In the genomic region with DNA sequence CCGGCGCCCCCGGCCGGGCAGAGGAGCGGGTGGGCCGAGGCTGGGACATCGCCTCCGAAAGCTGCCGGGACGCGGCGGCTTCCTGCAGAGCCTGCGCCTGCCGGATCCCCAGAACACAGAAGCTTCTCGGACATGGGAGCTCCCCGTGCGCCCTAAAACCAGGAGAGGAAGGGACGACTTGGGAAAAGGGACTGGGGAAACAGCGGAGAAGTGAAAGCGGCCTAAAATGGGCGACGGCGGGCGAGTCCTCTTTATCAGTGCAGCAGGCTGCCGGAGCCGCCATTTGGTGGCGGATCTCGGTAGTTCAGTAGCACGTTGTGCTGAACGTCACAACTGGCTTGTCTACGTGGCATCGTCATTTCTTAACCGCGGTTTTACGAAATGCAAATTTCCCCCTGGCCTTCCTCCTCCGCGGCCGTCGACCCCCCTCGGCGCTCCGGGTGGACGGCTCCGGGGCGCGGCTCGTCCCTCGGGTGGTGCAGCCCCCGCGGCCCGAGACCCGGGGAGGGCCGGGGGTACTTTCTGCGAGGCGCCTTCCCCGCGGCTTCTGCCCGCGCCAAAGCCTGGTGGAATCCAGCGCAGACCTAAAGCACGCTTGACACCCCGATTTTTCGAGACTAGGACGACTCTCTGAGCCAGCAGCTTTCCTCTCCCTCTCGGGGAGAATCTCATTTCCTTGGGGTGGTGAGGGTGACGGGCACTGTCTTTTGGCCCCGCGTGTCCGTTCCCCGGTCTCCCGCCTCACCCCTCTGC, we compare ENCODE assay signal across 1 cellular context.
TF ChIP-seq lines count a peak whose summit lies in the region.

No MANE protein-coding gene starts in this region.

TF ChIP-seq in H1, 55 proteins besides CTCF, POLR2A, EP300 and RAD21:
- TF ChIP-seq JUN (IDR thresholded peaks at IDR 0.05; ENCODE audit: low read depth, low read length): no peak
- no peak for TF ChIP-seq NRF1 (IDR thresholded peaks at IDR 0.05; ENCODE audit: low read depth, low read length)
- TF ChIP-seq SIN3A (conservative IDR thresholded peaks at IDR 0.05 in 1 of 2, IDR thresholded peaks at IDR 0.05 in 1 of 2; ENCODE audit: low read depth in 1 of 2, low read length in 2 of 2): no peak
- TF ChIP-seq HDAC6 (IDR thresholded peaks at IDR 0.05; ENCODE audit: low read depth, low read length): no peak
- TF ChIP-seq YY1 (IDR thresholded peaks at IDR 0.05; ENCODE audit: low read depth, low read length): peak; percentile 90
- TF ChIP-seq, protein P1, sequence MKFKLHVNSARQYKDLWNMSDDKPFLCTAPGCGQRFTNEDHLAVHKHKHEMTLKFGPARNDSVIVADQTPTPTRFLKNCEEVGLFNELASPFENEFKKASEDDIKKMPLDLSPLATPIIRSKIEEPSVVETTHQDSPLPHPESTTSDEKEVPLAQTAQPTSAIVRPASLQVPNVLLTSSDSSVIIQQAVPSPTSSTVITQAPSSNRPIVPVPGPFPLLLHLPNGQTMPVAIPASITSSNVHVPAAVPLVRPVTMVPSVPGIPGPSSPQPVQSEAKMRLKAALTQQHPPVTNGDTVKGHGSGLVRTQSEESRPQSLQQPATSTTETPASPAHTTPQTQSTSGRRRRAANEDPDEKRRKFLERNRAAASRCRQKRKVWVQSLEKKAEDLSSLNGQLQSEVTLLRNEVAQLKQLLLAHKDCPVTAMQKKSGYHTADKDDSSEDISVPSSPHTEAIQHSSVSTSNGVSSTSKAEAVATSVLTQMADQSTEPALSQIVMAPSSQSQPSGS (IDR thresholded peaks at IDR 0.05; ENCODE audit: low read length): no peak
- TF ChIP-seq CBX5 (IDR thresholded peaks at IDR 0.05; ENCODE audit: low read depth, low read length): no peak
- TF ChIP-seq PHF8 (conservative IDR thresholded peaks at IDR 0.05; ENCODE audit: low read depth, low read length): 0 out of 2 replicates have a peak, but pooled peaks have one; percentile 14
- TF ChIP-seq CHD2 (IDR thresholded peaks at IDR 0.05; ENCODE audit: low read length): no peak
- TF ChIP-seq TEAD4 (IDR thresholded peaks at IDR 0.05; ENCODE audit: low read depth, low read length): no peak
- no peak for TF ChIP-seq KDM5A (IDR thresholded peaks at IDR 0.05; ENCODE audit: low read length)
- TF ChIP-seq SRF (IDR thresholded peaks at IDR 0.05; ENCODE audit: low read depth, low read length): no peak
- no peak for TF ChIP-seq NANOG (IDR thresholded peaks at IDR 0.05; ENCODE audit: insufficient read depth, low read depth, low read length, poor library complexity, severe bottlenecking)
- TF ChIP-seq EGR1 (IDR thresholded peaks at IDR 0.05; ENCODE audit: borderline replicate concordance, low read depth, low read length): no peak
- TF ChIP-seq SUZ12 (IDR thresholded peaks at IDR 0.05; ENCODE audit: low read length): peak; percentile 85
- TF ChIP-seq EZH2 (IDR thresholded peaks at IDR 0.05; ENCODE audit: low read depth, low read length, severe bottlenecking): peak; percentile 82
- TF ChIP-seq TAF1 (IDR thresholded peaks at IDR 0.05; ENCODE audit: low read depth, low read length): peak; percentile 3; the same call in 1 of the 2 replicates
- TF ChIP-seq, protein P2, sequence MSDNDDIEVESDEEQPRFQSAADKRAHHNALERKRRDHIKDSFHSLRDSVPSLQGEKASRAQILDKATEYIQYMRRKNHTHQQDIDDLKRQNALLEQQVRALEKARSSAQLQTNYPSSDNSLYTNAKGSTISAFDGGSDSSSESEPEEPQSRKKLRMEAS (IDR thresholded peaks at IDR 0.05): peak; percentile 95
- TF ChIP-seq CREB1 (IDR thresholded peaks at IDR 0.05): peak; percentile 89
- no peak for TF ChIP-seq POLR2AphosphoS5 (IDR thresholded peaks at IDR 0.05; ENCODE audit: low read depth, low read length)
- TF ChIP-seq RXRA (IDR thresholded peaks at IDR 0.05; ENCODE audit: insufficient read depth, low read depth, low read length): no peak
- no peak for TF ChIP-seq SP2 (IDR thresholded peaks at IDR 0.05; ENCODE audit: low read length)
- TF ChIP-seq KDM4A (IDR thresholded peaks at IDR 0.05; ENCODE audit: low read depth, low read length, severe bottlenecking): peak; percentile 46
- TF ChIP-seq CTBP2 (IDR thresholded peaks at IDR 0.05; ENCODE audit: borderline replicate concordance, insufficient read depth, insufficient read length, low read length): peak; percentile 36
- TF ChIP-seq, protein P3, sequence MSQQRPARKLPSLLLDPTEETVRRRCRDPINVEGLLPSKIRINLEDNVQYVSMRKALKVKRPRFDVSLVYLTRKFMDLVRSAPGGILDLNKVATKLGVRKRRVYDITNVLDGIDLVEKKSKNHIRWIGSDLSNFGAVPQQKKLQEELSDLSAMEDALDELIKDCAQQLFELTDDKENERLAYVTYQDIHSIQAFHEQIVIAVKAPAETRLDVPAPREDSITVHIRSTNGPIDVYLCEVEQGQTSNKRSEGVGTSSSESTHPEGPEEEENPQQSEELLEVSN (IDR thresholded peaks at IDR 0.05): peak; percentile 29; the same call in 1 of the 2 replicates
- no peak for TF ChIP-seq SIRT6 (IDR thresholded peaks at IDR 0.05; ENCODE audit: low read length)
TF ChIP-seq in H1: peak in this region for 10.
